Comparison of ENCODE assay signal across 1 cellular context in genomic region chr18:77733292-77733903, GRCh38.
TF ChIP-seq lines count a peak whose summit lies in the region.

No MANE protein-coding gene starts in this region.

TF ChIP-seq in GM23338, 12 proteins besides CTCF, POLR2A, EP300 and RAD21 (continued from another document):
- no peak for TF ChIP-seq EZH2phosphoT487 (IDR thresholded peaks at IDR 0.05; ENCODE audit: unreplicated experiment)
- TF ChIP-seq POLR2AphosphoS5 (IDR thresholded peaks at IDR 0.05; ENCODE audit: low read depth), result no peak
- no peak for TF ChIP-seq CREB1 (CRISPR knock-in tag; IDR thresholded peaks at IDR 0.05; ENCODE audit: low read depth)
